ENCODE assay signal across 13 cellular contexts in genomic region chr15:68310178-68310810, GRCh38. TPM values are rescaled to one million over a fixed set of nuclear protein-coding genes. Genes with fewer than 3 reads are reported as not detected.
A peak's percentile ranks its signal among the peaks of the same experiment; 100 is the strongest.
DNase-seq lines count a peak whose midpoint lies in the region; ATAC-seq, FAIRE-seq and TF ChIP-seq lines count a peak whose summit lies in the region.
"Had no signal": no experiment of that assay in that cellular context is flagged by ENCODE, and none has a peak within 500 bp of the region (broad histone marks: within the 10 kb centered on the region; RNA-seq: fewer than 3 reads in every experiment).

No MANE protein-coding gene starts in this region.

- no peaks in the 10 kb centered on the region for H3K36me3 Mint-ChIP-seq in activated T-helper 1 cell treated with anti-CD3 and anti-CD28 coated beads, Interleukin-12 subunit alpha, Interleukin-12 subunit beta, Interleukin-2, Interleukin-4 antibody, amounts not matched to agents 30 ng/mL and 10 ng/mL and 1 ng/mL, durations not matched to agents 14 hours and 24 hours and 36 hours (ENCODE audit: low read depth)
- H3K36me3 Mint-ChIP-seq: naive B cell had no signal

- peak overlapping the region in 1 of 3 experiments; percentile 10; a peak in 1 of 6 replicates for H3K4me3 ChIP-seq in HepG2 (replicated peaks in 1 of 3; ENCODE audit: insufficient read depth in 1 of 3, low read depth in 2 of 3, low read length in 3 of 3)
- H3K4me3 ChIP-seq in tibial artery = no peak overlapping the region
- H3K4me3 ChIP-seq: skin epidermis had no signal

- H2AFZ ChIP-seq in HepG2 (ENCODE audit: low read length) = no peak overlapping the region

- H3K27ac Mint-ChIP-seq in activated T-helper 1 cell treated with anti-CD3 and anti-CD28 coated beads, Interleukin-12 subunit alpha, Interleukin-12 subunit beta, Interleukin-2, Interleukin-4 antibody, amounts not matched to agents 30 ng/mL and 10 ng/mL and 1 ng/mL, durations not matched to agents 14 hours and 24 hours and 36 hours = peak overlapping the region; percentile 48
- H3K27ac Mint-ChIP-seq: T-helper 2 cell treated with Interferon-gamma antibody and Interleukin-4, amounts not matched to agents 5 μg/mL and 100 μg/mL, for 36 hours had no signal

- TF ChIP-seq CTCF in HepG2 (CRISPR knock-in tag; IDR thresholded peaks at IDR 0.05) (no peak), tibial artery (IDR thresholded peaks at IDR 0.05) (no peak)

- intact Hi-C loops in activated T-helper 1 cell treated with anti-CD3 and anti-CD28 coated beads, Interleukin-12 subunit alpha, Interleukin-12 subunit beta, Interleukin-2, Interleukin-4 antibody, amounts not matched to agents 30 ng/mL and 10 ng/mL and 1 ng/mL, durations not matched to agents 14 hours and 24 hours and 36 hours (cut with micrococcal nuclease) = no loop called here
- intact Hi-C loops in HepG2 (cut with micrococcal nuclease; ENCODE audit: unreplicated experiment) = no loop called here
- intact Hi-C loops in tibial artery (cut with DNase I; ENCODE audit: low total_unique reads) = no loop called here

- in situ Hi-C loops in HepG2 (cut with HindIII; ENCODE audit: extremely low pct_ligation_motif_present, low pct_unique_long_range_greater_than_20kb) = no loop called here

- no peak for FAIRE-seq in HepG2 (lab: Jason Lieb, UNC)

- no peaks in the 10 kb centered on the region for H4K20me1 ChIP-seq in HepG2 (ENCODE audit: insufficient read depth, low read length)

- no TSS peak for BruUV-seq in HepG2 (replicated peaks; lab: Mats Ljungman, UMichigan)

- no peak for TF ChIP-seq EP300 in HepG2 (IDR thresholded peaks at IDR 0.05; ENCODE audit: low read depth in 2 of 2, low read length in 2 of 2)
- TF ChIP-seq EP300 in HepG2 (CRISPR knock-in tag; IDR thresholded peaks at IDR 0.05; ENCODE audit: borderline replicate concordance) = no peak

- H3K4me3 Mint-ChIP-seq in activated T-helper 1 cell treated with anti-CD3 and anti-CD28 coated beads, Interleukin-12 subunit alpha, Interleukin-12 subunit beta, Interleukin-2, Interleukin-4 antibody, amounts not matched to agents 30 ng/mL and 10 ng/mL and 1 ng/mL, durations not matched to agents 14 hours and 24 hours and 36 hours = no peak overlapping the region
- H3K4me3 Mint-ChIP-seq: naive B cell; T-helper 2 cell treated with Interferon-gamma antibody and Interleukin-4, amounts not matched to agents 5 μg/mL and 100 μg/mL, for 36 hours had no signal

- no peak overlapping the region for H3K27ac ChIP-seq in HepG2 (ENCODE audit: extremely low read length, insufficient read depth, low read length)
- peak overlapping the region; percentile 70 to 79 for H3K27ac ChIP-seq in tibial artery
- H3K27ac ChIP-seq: skin epidermis had no signal

- CTCF ChIA-PET in HepG2 (lab: Yijun Ruan, JAX; ENCODE audit: low intra/inter-chr PET ratio, low total read pairs) = no interaction called here

- H3K27me3 Mint-ChIP-seq in activated T-helper 1 cell treated with anti-CD3 and anti-CD28 coated beads, Interleukin-12 subunit alpha, Interleukin-12 subunit beta, Interleukin-2, Interleukin-4 antibody, amounts not matched to agents 30 ng/mL and 10 ng/mL and 1 ng/mL, durations not matched to agents 14 hours and 24 hours and 36 hours (ENCODE audit: insufficient read depth) = peaks cover 9% of the 10 kb centered on the region

- H3K9ac ChIP-seq in HepG2 (ENCODE audit: insufficient read depth, low read depth, low read length) = no peak overlapping the region

- peak overlapping the region; percentile 60 for H3K4me2 ChIP-seq in HepG2 (ENCODE audit: low read depth, low read length)

- POLR2A ChIA-PET in HepG2 (lab: Yijun Ruan, JAX) = interaction anchor here (1.0 kb wide), 1 partner anchor 33 kb away, joined by 4 read pairs; the partner anchor contains the start of gene FEM1B

- no peaks in the 10 kb centered on the region for H3K79me2 ChIP-seq in HepG2 (ENCODE audit: insufficient read depth, low read length)

- 6% methylated on average over 7 of the region's 8 CpGs for WGBS in HepG2 (ENCODE audit: low lambda C conversion rate)

- H3K36me3 ChIP-seq in HepG2 (replicated peaks in 1 of 2; ENCODE audit: control insufficient read depth in 1 of 2, insufficient read depth in 2 of 2, low read length in 2 of 2) = no peaks in the 10 kb centered on the region
- peaks cover 19 to 55% (median 28%) of the 10 kb centered on the region in 3 donors for H3K36me3 ChIP-seq in tibial artery

- TF ChIP-seq POLR2A in HepG2 (IDR thresholded peaks at IDR 0.05; ENCODE audit: insufficient read depth in 1 of 2, low read depth in 2 of 2, low read length in 2 of 2) = no peak

- DNase-seq in activated CD8-positive, alpha-beta memory T cell treated with anti-CD3 and anti-CD28 coated beads, Interleukin-2, amount 50 U/mL, for 48 hours = peak; percentile 38
- no peak for DNase-seq in activated CD8-positive, alpha-beta memory T cell treated with anti-CD3 and anti-CD28 coated beads for 24 hours
- DNase-seq in activated T-helper 1 cell treated with anti-CD3 and anti-CD28 coated beads, Interleukin-12 subunit alpha, Interleukin-12 subunit beta, Interleukin-2, Interleukin-4 antibody, amounts not matched to agents 30 ng/mL and 10 ng/mL and 1 ng/mL, durations not matched to agents 14 hours and 24 hours and 36 hours (ENCODE audit: low spot score) = no peak
- DNase-seq in HepG2 (ENCODE audit: low spot score) = no peak
- DNase-seq in tibial artery = peak; percentile 41 to 78
- no peak for DNase-seq in occipital lobe (lab: John Stamatoyannopoulos, UW)
- no peak for DNase-seq in NCI-H1092 treated with DMSO at 0.1 percent for 48 hours (lab: John Stamatoyannopoulos, UW)
- DNase-seq: dermis blood vessel endothelial cell, naive B cell, NCI-H1092 had no signal

- H3K9me3 ChIP-seq in HepG2 (ENCODE audit: low read length) = peaks cover 5% of the 10 kb centered on the region; the same call in 1 of the 2 replicates
- no peaks in the 10 kb centered on the region for H3K9me3 ChIP-seq in tibial artery

- H3K4me1 Mint-ChIP-seq in activated T-helper 1 cell treated with anti-CD3 and anti-CD28 coated beads, Interleukin-12 subunit alpha, Interleukin-12 subunit beta, Interleukin-2, Interleukin-4 antibody, amounts not matched to agents 30 ng/mL and 10 ng/mL and 1 ng/mL, durations not matched to agents 14 hours and 24 hours and 36 hours (ENCODE audit: low read depth) = peaks cover 10% of the 10 kb centered on the region

- H3K27me3 ChIP-seq in HepG2 (ENCODE audit: control insufficient read depth in 1 of 2, insufficient read depth in 2 of 2, low read length in 2 of 2) = peaks cover 0 to 22% of the 10 kb centered on the region in 2 experiments
- H3K27me3 ChIP-seq in tibial artery = no peaks in the 10 kb centered on the region

- no peak for TF ChIP-seq RAD21 in HepG2 (CRISPR knock-in tag; IDR thresholded peaks at IDR 0.05)

- peaks cover 49% of the 10 kb centered on the region for H3K4me1 ChIP-seq in HepG2 (ENCODE audit: insufficient read depth, low read length)
- H3K4me1 ChIP-seq in tibial artery = peaks cover 0 to 73% (median 28%) of the 10 kb centered on the region in 4 donors

- peak; percentile 28 for ATAC-seq in HepG2
- ATAC-seq in HG03469 (IDR thresholded peaks at IDR 0.05; ENCODE audit: unreplicated experiment) = no peak

- no peaks in the 10 kb centered on the region for H3K9me3 Mint-ChIP-seq in activated T-helper 1 cell treated with anti-CD3 and anti-CD28 coated beads, Interleukin-12 subunit alpha, Interleukin-12 subunit beta, Interleukin-2, Interleukin-4 antibody, amounts not matched to agents 30 ng/mL and 10 ng/mL and 1 ng/mL, durations not matched to agents 14 hours and 24 hours and 36 hours
- H3K9me3 Mint-ChIP-seq: naive B cell; T-helper 2 cell treated with Interferon-gamma antibody and Interleukin-4, amounts not matched to agents 5 μg/mL and 100 μg/mL, for 36 hours had no signal

TF ChIP-seq in HepG2, 621 proteins besides CTCF, POLR2A, EP300 and RAD21 (continues in another document):
- TF ChIP-seq NFYB (CRISPR knock-in tag; IDR thresholded peaks at IDR 0.05) (no peak), ZSCAN5A (CRISPR knock-in tag; IDR thresholded peaks at IDR 0.05; ENCODE audit: borderline replicate concordance) (no peak)

RNA-seq across cellular contexts. Expression of gene FEM1B, which starts 32.7 kb away (rescaled TPM):
- 42.8 and 49.4 TPM in 2 replicates for total RNA-seq in activated T-helper 1 cell treated with anti-CD3 and anti-CD28 coated beads, Interleukin-12 subunit alpha, Interleukin-12 subunit beta, Interleukin-2, Interleukin-4 antibody, amounts not matched to agents 30 ng/mL and 10 ng/mL and 1 ng/mL, durations not matched to agents 14 hours and 24 hours and 36 hours
- total RNA-seq in HepG2 (2016; rRNA removed; fragmentation: Illumina TruSeq; extraction: Trizol) = 38.1 and 41.2 TPM in 2 replicates
- 1.8 and 3.1 TPM in 2 replicates for total RNA-seq in HepG2 (2016; cell fraction: cytosol; rRNA removed; fragmentation: Illumina TruSeq; extraction: Trizol; ENCODE audit: low read depth)
- total RNA-seq in HepG2 (2016; cell fraction: insoluble cytoplasmic fraction; rRNA removed; fragmentation: Illumina TruSeq; extraction: Trizol) = 30.7 and 45.0 TPM in 2 replicates
- total RNA-seq in HepG2 (2016; cell fraction: membrane; rRNA removed; fragmentation: Illumina TruSeq; extraction: Trizol) = 14.6 and 17.1 TPM in 2 replicates
- total RNA-seq in HepG2 (2016; cell fraction: nucleus; rRNA removed; fragmentation: Illumina TruSeq; extraction: Trizol) = 28.2 and 28.4 TPM in 2 replicates
- polyA plus RNA-seq in HepG2 (2011; rRNA removed) = 40.0 and 40.3 TPM in 2 replicates
- polyA plus RNA-seq in HepG2 (2011; cell fraction: cytosol; rRNA removed) = 19.1 and 23.6 TPM in 2 replicates
- 21.4 and 22.7 TPM in 2 replicates for polyA plus RNA-seq in HepG2 (2011; cell fraction: nucleus; rRNA removed)
- 16.6 and 17.3 TPM in 2 replicates for polyA plus RNA-seq in HepG2 (2012)
- 0.72 and 0.80 TPM in 2 replicates for polyA plus RNA-seq in HepG2 (2016; cell fraction: cytosol; fragmentation: Illumina TruSeq; extraction: Trizol; ENCODE audit: low read depth)
- 19.0 and 20.2 TPM in 2 replicates for polyA plus RNA-seq in HepG2 (2016; cell fraction: insoluble cytoplasmic fraction; fragmentation: Illumina TruSeq; extraction: Trizol; ENCODE audit: low read depth)
- 4.2 and 4.6 TPM in 2 replicates for polyA plus RNA-seq in HepG2 (2016; cell fraction: membrane; fragmentation: Illumina TruSeq; extraction: Trizol; ENCODE audit: low read depth)
- polyA plus RNA-seq in HepG2 (2016; cell fraction: nucleus; fragmentation: Illumina TruSeq; extraction: Trizol; ENCODE audit: insufficient read depth, low read depth) = 19.1 and 25.5 TPM in 2 replicates
- polyA minus RNA-seq in HepG2 (2011; rRNA and poly(A)+ RNA removed; ENCODE audit: low replicate concordance) = 110 and 233 TPM in 2 replicates
- 70.9 and 90.9 TPM in 2 replicates for polyA minus RNA-seq in HepG2 (2011; cell fraction: cytosol; rRNA and poly(A)+ RNA removed)
- polyA minus RNA-seq in HepG2 (2011; cell fraction: nucleus; rRNA and poly(A)+ RNA removed) = 58.1 and 77.1 TPM in 2 replicates
- 188 TPM for total RNA-seq in occipital lobe

Comparison
In these comparisons a context has a peak if more than half of its experiments do, and no peak if none do; other contexts are left out.
1. DNase-seq: peak in activated CD8-positive, alpha-beta memory T cell treated with anti-CD3 and anti-CD28 coated beads, Interleukin-2, amount 50 U/mL, for 48 hours (single experiment) and tibial artery (2 of 2); none in activated CD8-positive, alpha-beta memory T cell treated with anti-CD3 and anti-CD28 coated beads for 24 hours (single experiment), activated T-helper 1 cell treated with anti-CD3 and anti-CD28 coated beads, Interleukin-12 subunit alpha, Interleukin-12 subunit beta, Interleukin-2, Interleukin-4 antibody, amounts not matched to agents 30 ng/mL and 10 ng/mL and 1 ng/mL, durations not matched to agents 14 hours and 24 hours and 36 hours (single experiment), HepG2 (single experiment), occipital lobe (single experiment) and NCI-H1092 treated with DMSO at 0.1 percent for 48 hours (single experiment).